ENCODE assay signal across 10 cellular contexts in genomic region chr19:48745208-48745995, GRCh38. TPM values are rescaled to one million over a fixed set of nuclear protein-coding genes. Genes with fewer than 3 reads are reported as not detected.
DNase-seq lines count a peak whose midpoint lies in the region; ATAC-seq and TF ChIP-seq lines count a peak whose summit lies in the region.
"Had no signal": no experiment of that assay in that cellular context is flagged by ENCODE, and none has a peak within 500 bp of the region (broad histone marks: within the 10 kb centered on the region; RNA-seq: fewer than 3 reads in every experiment).

No MANE protein-coding gene starts in this region.

- no peaks in the 10 kb centered on the region for H3K36me3 Mint-ChIP-seq in CD8-positive, alpha-beta T cell

- no peaks in the 10 kb centered on the region for H3K9me3 ChIP-seq in CD8-positive, alpha-beta T cell (ENCODE audit: low read length)
- no peaks in the 10 kb centered on the region for H3K9me3 ChIP-seq in PC-3 (ENCODE audit: low read length)
- H3K9me3 ChIP-seq: upper lobe of left lung had no signal

- peak in 4 of 7 experiments; percentile 41 to 58 (median 52) for DNase-seq in CD8-positive, alpha-beta T cell
- peak; percentile 37 for DNase-seq in HK-2 (ENCODE audit: unreplicated experiment)
- DNase-seq in PC-3: peak; percentile 63
- DNase-seq in activated naive CD4-positive, alpha-beta T cell treated with anti-CD3 and anti-CD28 coated beads, Interleukin-2, amount 50 U/mL, for 16 hours: peak; percentile 45
- peak; percentile 62 for DNase-seq in left cardiac atrium
- peak; percentile 22 to 55 (median 43) for DNase-seq in stimulated activated CD4-positive, alpha-beta T cell treated with anti-CD3 and anti-CD28 coated beads, Interleukin-12 subunit alpha, Interleukin-12 subunit beta, amount 100 ng/mL, for 48 hours (ENCODE audit: low read depth in 2 of 3, low spot score in 1 of 3)

- no peak overlapping the region for H3K9ac ChIP-seq in PC-3 (ENCODE audit: low read length)

- intact Hi-C loops in CD8-positive, alpha-beta T cell (cut with DNase I, micrococcal nuclease): loop anchor here in 1 of 2 experiments (5.0 kb wide), 1 partner anchor 157 kb away; the partner anchor contains the start of gene NUCB1
- intact Hi-C loops in PC-3 (cut with micrococcal nuclease): no loop called here
- intact Hi-C loops in left cardiac atrium (cut with DNase I): no loop called here

- peak; percentile 86 for ATAC-seq in CD8-positive, alpha-beta T cell
- ATAC-seq in PC-3 (peak; percentile 78), left cardiac atrium (peak; percentile 31 to 39), HG03139 (IDR thresholded peaks at IDR 0.05; ENCODE audit: unreplicated experiment) (no peak), GM21737 (IDR thresholded peaks at IDR 0.05; ENCODE audit: unreplicated experiment) (no peak)

- peaks cover 17% of the 10 kb centered on the region for H3K27me3 Mint-ChIP-seq in CD8-positive, alpha-beta T cell (ENCODE audit: low read depth)

- peaks cover 17% of the 10 kb centered on the region for H3K4me1 ChIP-seq in CD8-positive, alpha-beta T cell (ENCODE audit: insufficient read depth, low read length)
- no peaks in the 10 kb centered on the region for H3K4me1 ChIP-seq in PC-3 (ENCODE audit: insufficient read depth, low read length)

- POLR2A ChIA-PET in CD8-positive, alpha-beta T cell (lab: Charles Lee): interaction anchor here (0.9 to 1.6 kb wide), 2 partner anchors 20 to 215 kb away, joined by 3 read pairs; no protein-coding TSS in a partner anchor
- POLR2A ChIA-PET in PC-3 (lab: Charles Lee; ENCODE audit: unreplicated experiment): interaction anchor here (0.6 kb wide), 1 partner anchor 36 kb away, joined by 3 read pairs; no protein-coding TSS in a partner anchor

- no peaks in the 10 kb centered on the region for H3K9me3 Mint-ChIP-seq in CD8-positive, alpha-beta T cell

- no peak overlapping the region for H2AFZ ChIP-seq in PC-3 (ENCODE audit: low read length)

- TF ChIP-seq CTCF in CD8-positive, alpha-beta T cell (IDR thresholded peaks at IDR 0.05): no peak
- no peak for TF ChIP-seq CTCF in PC-3 (conservative IDR thresholded peaks at IDR 0.05; ENCODE audit: low read depth, low read length)

- H3K4me3 ChIP-seq in CD8-positive, alpha-beta T cell (ENCODE audit: low read depth, low read length): no peak overlapping the region
- H3K4me3 ChIP-seq in PC-3 (ENCODE audit: low read length): no peak overlapping the region
- H3K4me3 ChIP-seq: upper lobe of left lung had no signal

- no peak overlapping the region for H3K27ac Mint-ChIP-seq in CD8-positive, alpha-beta T cell

- H3K4me2 ChIP-seq in PC-3 (ENCODE audit: low read length): no peak overlapping the region

- BruUV-seq in PC-3 (replicated peaks; lab: Mats Ljungman, UMichigan): no TSS peak

- no peaks in the 10 kb centered on the region for H3K36me3 ChIP-seq in CD8-positive, alpha-beta T cell (ENCODE audit: insufficient read depth, low read length)
- H3K36me3 ChIP-seq in PC-3 (ENCODE audit: low read depth, low read length): no peaks in the 10 kb centered on the region; the same call in 1 of the 2 replicates

- CTCF ChIA-PET in CD8-positive, alpha-beta T cell (lab: Charles Lee): interaction anchor here (0.7 to 1.2 kb wide), 2 partner anchors 50 to 70 kb away, joined by 3 read pairs; no protein-coding TSS in a partner anchor
- CTCF ChIA-PET in PC-3 (lab: Charles Lee): no interaction called here

- H4K20me1 ChIP-seq in PC-3 (ENCODE audit: low read length): no peaks in the 10 kb centered on the region

- no peak overlapping the region for H3K4me3 Mint-ChIP-seq in CD8-positive, alpha-beta T cell

- H3K79me2 ChIP-seq in PC-3 (ENCODE audit: low read length): peaks cover 10% of the 10 kb centered on the region

- H3K27ac ChIP-seq in CD8-positive, alpha-beta T cell (ENCODE audit: low read depth, low read length): no peak overlapping the region
- H3K27ac ChIP-seq in PC-3 (ENCODE audit: low read length): no peak overlapping the region

- no peaks in the 10 kb centered on the region for H3F3A ChIP-seq in PC-3 (ENCODE audit: low read length, unreplicated experiment)

- H3K4me1 Mint-ChIP-seq in CD8-positive, alpha-beta T cell (ENCODE audit: low read depth): peaks cover 16% of the 10 kb centered on the region

- peaks cover 5% of the 10 kb centered on the region for H3K27me3 ChIP-seq in CD8-positive, alpha-beta T cell (ENCODE audit: insufficient read depth, low read length)
- H3K27me3 ChIP-seq in PC-3 (ENCODE audit: low read length): no peaks in the 10 kb centered on the region
- H3K27me3 ChIP-seq: upper lobe of left lung had no signal

- no peaks in the 10 kb centered on the region for H3K9me2 ChIP-seq in PC-3 (replicated peaks; ENCODE audit: low read length)

RNA-seq across cellular contexts. Expression of gene IZUMO1, which starts 1.3 kb away (rescaled TPM):
- total RNA-seq in CD8-positive, alpha-beta T cell: not detected
- total RNA-seq in PC-3 (2014; rRNA removed) (not detected in 2 replicates), left cardiac atrium (under 1 TPM; 0.29 to 0.92 TPM)
- total RNA-seq: glomerular endothelial cell had no signal

RNA-seq across cellular contexts. Expression of gene RASIP1, which starts 5.0 kb away (rescaled TPM):
- 1 to 10 TPM in 1 of 2 experiments, under 1 TPM in 1; 0.64 to 1.1 TPM for total RNA-seq in CD8-positive, alpha-beta T cell
- 0.40 and 0.51 TPM in 2 replicates for total RNA-seq in PC-3 (2014; rRNA removed)
- total RNA-seq in left cardiac atrium: 10 to 100 TPM; 14.9 to 23.8 TPM

RNA-seq across cellular contexts. Expression of gene FUT1, which starts 7.0 kb away (rescaled TPM):
- not detected for total RNA-seq in CD8-positive, alpha-beta T cell
- total RNA-seq in PC-3 (2014; rRNA removed) (4.6 and 4.8 TPM in 2 replicates), left cardiac atrium (1 to 10 TPM; 2.1 to 3.5 TPM)

RNA-seq across cellular contexts. Expression of gene FGF21, which starts 9.9 kb away (rescaled TPM):
- total RNA-seq in CD8-positive, alpha-beta T cell: not detected
- total RNA-seq in PC-3 (2014; rRNA removed) (not detected in 2 replicates), left cardiac atrium (not detected)
- total RNA-seq: glomerular endothelial cell, upper lobe of left lung had no signal

RNA-seq across cellular contexts. Expression of gene MAMSTR, which starts 25.9 kb away (rescaled TPM):
- total RNA-seq in CD8-positive, alpha-beta T cell: under 1 TPM; 0.17 to 0.65 TPM
- total RNA-seq in PC-3 (2014; rRNA removed): 0.18 and 0.40 TPM in 2 replicates
- 1 to 10 TPM; 1.6 to 3.2 TPM for total RNA-seq in left cardiac atrium

Comparison
In these comparisons a context has a peak if more than half of its experiments do, and no peak if none do; other contexts are left out.
1. ATAC-seq: peak in CD8-positive, alpha-beta T cell (single experiment), PC-3 (single experiment) and left cardiac atrium (2 of 2); none in HG03139 (single experiment) and GM21737 (single experiment).
2. RNA of gene RASIP1, which starts 5.0 kb away (total RNA-seq): 14.9 to 23.8 TPM in left cardiac atrium; 0.64 to 1.1 TPM in CD8-positive, alpha-beta T cell and 0.40 to 0.51 TPM in PC-3; every median in the first group is over 4 times any median in the second.
3. Peak in every context shown above with its lines, with median percentiles within 50 percentile points of each other: DNase-seq.